In the genomic region with DNA sequence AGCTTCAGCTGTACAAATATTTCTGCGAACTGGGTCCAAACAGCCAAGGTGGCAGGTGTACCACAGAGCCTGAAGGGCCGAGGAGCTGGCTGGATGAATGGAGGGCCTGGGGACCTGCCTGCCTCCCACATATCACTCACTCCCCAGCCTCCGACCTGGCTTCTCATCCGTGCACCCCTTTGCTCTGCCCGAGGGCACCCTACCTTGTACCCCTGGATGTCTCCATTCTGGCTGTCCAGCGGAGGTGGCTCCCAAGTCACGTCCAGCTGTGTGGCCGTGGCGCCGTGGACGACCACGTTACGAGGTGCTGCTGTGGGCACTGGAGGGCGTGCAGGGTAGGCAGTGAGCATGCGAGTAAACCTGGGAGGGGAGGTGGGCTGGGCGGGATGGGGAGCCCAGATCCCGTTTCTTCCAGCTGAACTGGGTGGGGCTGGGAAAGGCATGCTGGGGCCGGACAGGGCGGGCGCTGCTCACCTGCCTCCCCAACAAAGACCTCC, we compare ENCODE assay signal across 23 cellular contexts.
"Had no signal": no experiment of that assay in that cellular context is flagged by ENCODE, and none has a peak within 500 bp of the region (broad histone marks: within the 10 kb centered on the region; RNA-seq: fewer than 3 reads in every experiment).

No MANE protein-coding gene starts in this region.

- H3K27ac ChIP-seq: HL-60, KMS-11 had no signal

- H3K9ac ChIP-seq: KMS-11, SK-N-SH had no signal

- ATAC-seq: T-cell had no signal

- H3K4me3 ChIP-seq: K562 had no signal

- H3K9me3 ChIP-seq: SK-N-SH had no signal

- DNase-seq: Kasumi-1, MM.1S, NCI-H1092 treated with DMSO at 0.1 percent for 48 hours, NCI-H1436, NCI-H187, NCI-H2029, NCI-H2081 treated with DMSO at 0.1 percent for 48 hours, NCI-H2171, NCI-H226, NCI-H510A, NCI-H524 treated with DMSO at 0.1 percent for 48 hours, NCI-H69, NCI-H774, RPMI8226, SHP77, SK-N-SH, SW 1271, T-cell had no signal

- H3K4me2 ChIP-seq: KMS-11, SK-N-SH had no signal

- FAIRE-seq: HepG2, K562, RCC 7860 had no signal
